ENCODE assay signal across 15 cellular contexts in genomic region chr3:194570898-194571297, GRCh38.
DNase-seq lines count a peak whose midpoint lies in the region; ATAC-seq and TF ChIP-seq lines count a peak whose summit lies in the region.
"Had no signal": no experiment of that assay in that cellular context is flagged by ENCODE, and none has a peak within 500 bp of the region (broad histone marks: within the 10 kb centered on the region; RNA-seq: fewer than 3 reads in every experiment).

No MANE protein-coding gene starts in this region.

- H3K27me3 ChIP-seq in heart right ventricle (no peaks in the 10 kb centered on the region), mesendoderm (ENCODE audit: insufficient read depth, low read length, poor library complexity) (no peaks in the 10 kb centered on the region), smooth muscle cell (ENCODE audit: low read depth) (no peaks in the 10 kb centered on the region)

- 92 to 94% methylated on average over 8 of the region's 8 CpGs for WGBS in heart right ventricle, 2 donors
- WGBS in mesendoderm (ENCODE audit: extremely low coverage, insufficient coverage, low lambda C conversion rate): no CpG with 5 or more reads among the region's 8 CpGs
- 96% methylated on average over 8 of the region's 8 CpGs for WGBS in smooth muscle cell (ENCODE audit: low lambda C conversion rate)

- H4K8ac ChIP-seq in mesendoderm (ENCODE audit: low read depth, low read length): no peak overlapping the region

- H3K9me3 ChIP-seq in heart right ventricle (no peaks in the 10 kb centered on the region), smooth muscle cell (replicated peaks; ENCODE audit: low read depth) (no peaks in the 10 kb centered on the region)
- H3K9me3 ChIP-seq: HAP-1 had no signal

- H3K27ac Mint-ChIP-seq in WTC11: peak overlapping the region; percentile 52; the same call in 1 of the 2 replicates
- no peak overlapping the region for H3K27ac Mint-ChIP-seq in activated naive CD8-positive, alpha-beta T cell treated with anti-CD3 and anti-CD28 coated beads for 36 hours
- H3K27ac Mint-ChIP-seq: CD4-positive, alpha-beta T cell had no signal

- no peak overlapping the region for H2BK15ac ChIP-seq in mesendoderm (replicated peaks; ENCODE audit: low read depth)

- CTCF ChIA-PET in WTC11 (lab: Charles Lee): interaction anchor here (1.4 to 2.1 kb wide), 2 partner anchors 23 to 237 kb away, joined by 3 to 8 read pairs; no protein-coding TSS in a partner anchor

- peaks cover 12% of the 10 kb centered on the region for H3F3A ChIP-seq in smooth muscle cell (ENCODE audit: low read depth)

- H3K36me3 ChIP-seq in heart right ventricle (no peaks in the 10 kb centered on the region), mesendoderm (ENCODE audit: control insufficient read depth, insufficient read depth, low read length) (no peaks in the 10 kb centered on the region), smooth muscle cell (ENCODE audit: low read depth) (no peaks in the 10 kb centered on the region)
- H3K36me3 ChIP-seq: HAP-1 had no signal

- no peak overlapping the region for H4K5ac ChIP-seq in mesendoderm (ENCODE audit: low read length)

- H3K4me1 ChIP-seq in heart right ventricle: peaks cover 20 to 55% (median 39%) of the 10 kb centered on the region in 9 donors
- H3K4me1 ChIP-seq in mesendoderm (ENCODE audit: control insufficient read depth, low read depth, low read length): peaks cover 5% of the 10 kb centered on the region
- H3K4me1 ChIP-seq in smooth muscle cell (ENCODE audit: low read depth): peaks cover 10% of the 10 kb centered on the region
- H3K4me1 ChIP-seq: HAP-1 had no signal

- H3K4me3 Mint-ChIP-seq in WTC11: no peak overlapping the region
- no peak overlapping the region for H3K4me3 Mint-ChIP-seq in activated naive CD8-positive, alpha-beta T cell treated with anti-CD3 and anti-CD28 coated beads for 36 hours
- H3K4me3 Mint-ChIP-seq: B cell; CD4-positive, alpha-beta T cell had no signal

- H3K79me2 ChIP-seq in mesendoderm (ENCODE audit: control insufficient read depth, insufficient read depth, low read length) (no peaks in the 10 kb centered on the region), smooth muscle cell (ENCODE audit: low read depth) (no peaks in the 10 kb centered on the region)

- H3K36me3 Mint-ChIP-seq in WTC11: no peaks in the 10 kb centered on the region
- H3K36me3 Mint-ChIP-seq in activated naive CD8-positive, alpha-beta T cell treated with anti-CD3 and anti-CD28 coated beads for 36 hours: no peaks in the 10 kb centered on the region

- H3K4ac ChIP-seq in mesendoderm (ENCODE audit: low read depth, low read length): no peak overlapping the region

- no peaks in the 10 kb centered on the region for H3K9me3 Mint-ChIP-seq in WTC11
- no peaks in the 10 kb centered on the region for H3K9me3 Mint-ChIP-seq in activated naive CD8-positive, alpha-beta T cell treated with anti-CD3 and anti-CD28 coated beads for 36 hours
- H3K9me3 Mint-ChIP-seq: CD4-positive, alpha-beta T cell had no signal

- TF ChIP-seq CTCF in heart right ventricle (IDR thresholded peaks at IDR 0.05): no peak
- no peak for TF ChIP-seq CTCF in WTC11 (IDR thresholded peaks at IDR 0.05)
- no peak for TF ChIP-seq CTCF in smooth muscle cell (IDR thresholded peaks at IDR 0.05; ENCODE audit: borderline replicate concordance, insufficient read depth, poor library complexity, severe bottlenecking)

- ATAC-seq in heart right ventricle (no peak), left ventricle myocardium superior (no peak), WTC11 (no peak)

- H2AFZ ChIP-seq in smooth muscle cell (ENCODE audit: low read depth): no peak overlapping the region

- peak overlapping the region; percentile 70 to 93 (median 80) for H3K27ac ChIP-seq in heart right ventricle
- H3K27ac ChIP-seq in mesendoderm (ENCODE audit: low read depth, low read length): no peak overlapping the region
- peak overlapping the region; percentile 88 for H3K27ac ChIP-seq in smooth muscle cell (ENCODE audit: low read depth)

- peak overlapping the region; percentile 66 for H2AK5ac ChIP-seq in mesendoderm (ENCODE audit: low read length)

- no peak overlapping the region for H2BK120ac ChIP-seq in mesendoderm (ENCODE audit: low read depth, low read length)

- intact Hi-C loops in heart right ventricle (cut with DNase I): loop anchor here in 7 of 10 donors (5.0 to 10.0 kb wide), 5 partner anchors 44 to 236 kb away; partner anchors contain the start of gene ATP13A3 (in 4 of the 7)
- intact Hi-C loops in left ventricle myocardium superior (cut with micrococcal nuclease): no loop called here

- H3K4me2 ChIP-seq in mesendoderm (ENCODE audit: low read length) (no peak overlapping the region), smooth muscle cell (no peak overlapping the region)

- no peaks in the 10 kb centered on the region for H3K27me3 Mint-ChIP-seq in WTC11 (ENCODE audit: low read depth)
- H3K27me3 Mint-ChIP-seq in activated naive CD8-positive, alpha-beta T cell treated with anti-CD3 and anti-CD28 coated beads for 36 hours: peaks cover 26% of the 10 kb centered on the region

- H3K9ac ChIP-seq in mesendoderm (ENCODE audit: low read length) (no peak overlapping the region), smooth muscle cell (ENCODE audit: low read depth) (no peak overlapping the region)

- no peak for DNase-seq in heart right ventricle
- no peak for DNase-seq in left ventricle myocardium superior
- DNase-seq in WTC11 (ENCODE audit: low spot score): no peak
- no peak for DNase-seq in mesendoderm
- no peak for DNase-seq in smooth muscle cell (lab: John Stamatoyannopoulos, UW; ENCODE audit: unreplicated experiment)
- no peak for DNase-seq in activated naive CD8-positive, alpha-beta T cell treated with anti-CD3 and anti-CD28 coated beads for 36 hours
- no peak for DNase-seq in DMS 273 treated with DMSO at 0.1 percent for 48 hours (lab: John Stamatoyannopoulos, UW)
- no peak for DNase-seq in NCI-H1694 (lab: John Stamatoyannopoulos, UW)
- DNase-seq: ACHN; CD4-positive, alpha-beta T cell; DMS79 treated with DMSO at 0.1 percent for 48 hours; NCI-H187; NCI-H82 had no signal

- POLR2A ChIA-PET in WTC11 (lab: Charles Lee): no interaction called here

- H3K79me1 ChIP-seq in mesendoderm (ENCODE audit: low read length): no peaks in the 10 kb centered on the region

- no peak overlapping the region for H3K18ac ChIP-seq in mesendoderm (ENCODE audit: low read length)

- H4K20me1 ChIP-seq in smooth muscle cell (ENCODE audit: low read depth): no peaks in the 10 kb centered on the region

- no peak overlapping the region for H3K23ac ChIP-seq in mesendoderm (ENCODE audit: low read length)

- no peak overlapping the region for H3K4me3 ChIP-seq in heart right ventricle
- no peak overlapping the region for H3K4me3 ChIP-seq in mesendoderm (ENCODE audit: low read length)
- H3K4me3 ChIP-seq in smooth muscle cell: no peak overlapping the region
- H3K4me3 ChIP-seq: HAP-1 had no signal

- no peak overlapping the region for H2BK5ac ChIP-seq in mesendoderm (ENCODE audit: low read length)

- H3K56ac ChIP-seq in mesendoderm (ENCODE audit: low read length): no peak overlapping the region

- peaks cover 2% of the 10 kb centered on the region; the same call in 1 of the 2 replicates for H3K4me1 Mint-ChIP-seq in WTC11
- H3K4me1 Mint-ChIP-seq in activated naive CD8-positive, alpha-beta T cell treated with anti-CD3 and anti-CD28 coated beads for 36 hours: peaks cover 5% of the 10 kb centered on the region

TF ChIP-seq in WTC11, 78 proteins besides CTCF, POLR2A, EP300 and RAD21 (continues in another document):
- TF ChIP-seq KAT7 (CRISPR knock-in tag; IDR thresholded peaks at IDR 0.05; ENCODE audit: borderline replicate concordance) (no peak), SOX15 (CRISPR knock-in tag; IDR thresholded peaks at IDR 0.05) (no peak), HMGA2 (CRISPR knock-in tag; IDR thresholded peaks at IDR 0.05) (no peak), FOXK1 (CRISPR knock-in tag; IDR thresholded peaks at IDR 0.05) (no peak), SMAD3 (CRISPR knock-in tag; IDR thresholded peaks at IDR 0.05; ENCODE audit: borderline replicate concordance) (no peak), ZNF512 (CRISPR knock-in tag; IDR thresholded peaks at IDR 0.05; ENCODE audit: borderline replicate concordance) (no peak), ZSCAN18 (CRISPR knock-in tag; IDR thresholded peaks at IDR 0.05) (no peak), ZBTB43 (CRISPR knock-in tag; IDR thresholded peaks at IDR 0.05) (no peak)
